In genomic region chr10:128377988-128378387, GRCh38 we compare ENCODE assay signal across 15 cellular contexts.
DNase-seq lines count a peak whose midpoint lies in the region; ATAC-seq and TF ChIP-seq lines count a peak whose summit lies in the region.
"Had no signal": no experiment of that assay in that cellular context is flagged by ENCODE, and none has a peak within 500 bp of the region (broad histone marks: within the 10 kb centered on the region; RNA-seq: fewer than 3 reads in every experiment).

No MANE protein-coding gene starts in this region.

- WGBS in hepatocyte (ENCODE audit: low lambda C conversion rate, missing lambda C conversion rate): 73% methylated on average over 3 of the region's 3 CpGs
- WGBS in liver: 27% methylated on average over 3 of the region's 3 CpGs
- 35 to 43% methylated on average over 3 of the region's 3 CpGs for WGBS in body of pancreas, 2 donors

- intact Hi-C loops in Right ventricle myocardium inferior (cut with DNase I): no loop called here
- intact Hi-C loops in left ventricle myocardium superior (cut with micrococcal nuclease): no loop called here
- intact Hi-C loops in body of pancreas (cut with DNase I): no loop called here
- intact Hi-C loops in activated CD4-positive, alpha-beta T cell treated with anti-CD3 and anti-CD28 coated beads for 36 hours (cut with DNase I, micrococcal nuclease): no loop called here

- no peak for TF ChIP-seq RAD21 in liver (IDR thresholded peaks at IDR 0.05)

- POLR2A ChIA-PET in activated CD4-positive, alpha-beta T cell treated with anti-CD3 and anti-CD28 coated beads for 36 hours (lab: Charles Lee): no interaction called here

- ATAC-seq in Right ventricle myocardium inferior (peak; percentile 23), left ventricle myocardium superior (no peak), body of pancreas (no peak)
- ATAC-seq in activated CD4-positive, alpha-beta T cell treated with anti-CD3 and anti-CD28 coated beads for 36 hours: no peak
- ATAC-seq: GM23338 had no signal

- no peaks in the 10 kb centered on the region for H3K27me3 Mint-ChIP-seq in activated CD4-positive, alpha-beta T cell treated with anti-CD3 and anti-CD28 coated beads for 36 hours

- TF ChIP-seq POLR2A in body of pancreas (IDR thresholded peaks at IDR 0.05): no peak

- H4K20me1 ChIP-seq in hepatocyte (ENCODE audit: insufficient read depth, poor library complexity, severe bottlenecking): no peaks in the 10 kb centered on the region
- H4K20me1 ChIP-seq: BLaER1 had no signal

- no peak overlapping the region for H3K4me3 Mint-ChIP-seq in activated CD4-positive, alpha-beta T cell treated with anti-CD3 and anti-CD28 coated beads for 36 hours
- H3K4me3 Mint-ChIP-seq: CD14-positive monocyte; CD4-positive, alpha-beta memory T cell; GM23338 had no signal

- no peaks in the 10 kb centered on the region for H3K79me2 ChIP-seq in hepatocyte

- H3K9ac ChIP-seq in liver (ENCODE audit: low read depth in 1 of 2, low read length in 2 of 2) (no peak overlapping the region), skeletal muscle tissue (ENCODE audit: low read depth in 1 of 3, low read length in 3 of 3) (peak overlapping the region; percentile 50 to 85 (median 83))
- H3K9ac ChIP-seq: BLaER1 had no signal

- H3K4me1 Mint-ChIP-seq in activated CD4-positive, alpha-beta T cell treated with anti-CD3 and anti-CD28 coated beads for 36 hours: peaks cover 3% of the 10 kb centered on the region
- H3K4me1 Mint-ChIP-seq: CD14-positive monocyte had no signal

- H3K4me1 ChIP-seq in hepatocyte (ENCODE audit: insufficient read depth) (peaks cover 4% of the 10 kb centered on the region), liver (ENCODE audit: control insufficient read depth in 4 of 4, insufficient read depth in 4 of 4, low read length in 3 of 4) (peaks cover 0 to 35% (median 28%) of the 10 kb centered on the region in 4 donors), skeletal muscle tissue (ENCODE audit: control insufficient read depth in 3 of 3, insufficient read depth in 3 of 3, low read length in 3 of 3) (peaks cover 28 to 34% (median 33%) of the 10 kb centered on the region in 3 donors), body of pancreas (no peaks in the 10 kb centered on the region)

- no peaks in the 10 kb centered on the region for H3K36me3 Mint-ChIP-seq in activated CD4-positive, alpha-beta T cell treated with anti-CD3 and anti-CD28 coated beads for 36 hours (ENCODE audit: low read depth)
- H3K36me3 Mint-ChIP-seq: CD14-positive monocyte; CD4-positive, alpha-beta memory T cell had no signal

- H3K27me3 ChIP-seq in hepatocyte (no peaks in the 10 kb centered on the region), liver (ENCODE audit: control insufficient read depth in 4 of 4, insufficient read depth in 4 of 4, low read length in 3 of 4) (no peaks in the 10 kb centered on the region), skeletal muscle tissue (ENCODE audit: control insufficient read depth in 3 of 3, insufficient read depth in 3 of 3, low read length in 3 of 3) (no peaks in the 10 kb centered on the region), body of pancreas (no peaks in the 10 kb centered on the region)
- H3K27me3 ChIP-seq: BLaER1 had no signal

- H3K27ac Mint-ChIP-seq in activated CD4-positive, alpha-beta T cell treated with anti-CD3 and anti-CD28 coated beads for 36 hours: no peak overlapping the region
- H3K27ac Mint-ChIP-seq: CD14-positive monocyte, GM23338 had no signal

- no peaks in the 10 kb centered on the region for H3K36me3 ChIP-seq in hepatocyte (replicated peaks; ENCODE audit: insufficient read depth, low read depth)
- no peaks in the 10 kb centered on the region for H3K36me3 ChIP-seq in liver (ENCODE audit: control insufficient read depth in 4 of 4, insufficient read depth in 3 of 4, low read depth in 1 of 4, low read length in 3 of 4)
- H3K36me3 ChIP-seq in skeletal muscle tissue (ENCODE audit: control insufficient read depth in 3 of 3, insufficient read depth in 3 of 3, low read length in 3 of 3): no peaks in the 10 kb centered on the region
- H3K36me3 ChIP-seq in body of pancreas (replicated peaks in 1 of 2; ENCODE audit: insufficient read depth in 1 of 2, low read depth in 2 of 2): no peaks in the 10 kb centered on the region
- H3K36me3 ChIP-seq: BLaER1 had no signal

- H3K9me3 ChIP-seq in hepatocyte (ENCODE audit: low read depth) (no peaks in the 10 kb centered on the region), liver (ENCODE audit: control insufficient read depth in 4 of 4, low read length in 3 of 4) (no peaks in the 10 kb centered on the region), skeletal muscle tissue (ENCODE audit: control insufficient read depth in 3 of 3, low read length in 3 of 3) (no peaks in the 10 kb centered on the region), body of pancreas (no peaks in the 10 kb centered on the region)
- H3K9me3 ChIP-seq: BLaER1 had no signal

- H3K27ac ChIP-seq in hepatocyte (no peak overlapping the region), liver (ENCODE audit: low read depth in 1 of 2, low read length in 2 of 2) (peak overlapping the region in 1 of 2 donors; percentile 6), skeletal muscle tissue (ENCODE audit: low read depth, low read length) (peak overlapping the region; percentile 90), body of pancreas (no peak overlapping the region)
- H3K27ac ChIP-seq: BLaER1 had no signal

- TF ChIP-seq CTCF in hepatocyte (IDR thresholded peaks at IDR 0.05; ENCODE audit: poor library complexity) (no peak), liver (IDR thresholded peaks at IDR 0.05; ENCODE audit: low read depth, low read length, missing input control) (no peak), body of pancreas (IDR thresholded peaks at IDR 0.05) (no peak)

- no peak overlapping the region for H3K4me3 ChIP-seq in hepatocyte
- H3K4me3 ChIP-seq in liver (ENCODE audit: low read depth in 1 of 3, low read length in 3 of 3): no peak overlapping the region
- H3K4me3 ChIP-seq in skeletal muscle tissue (ENCODE audit: low read length in 3 of 3): peak overlapping the region; percentile 18 to 56 (median 27)
- H3K4me3 ChIP-seq in body of pancreas: no peak overlapping the region
- H3K4me3 ChIP-seq: BLaER1, GM23338 had no signal

- no peak overlapping the region for H2AFZ ChIP-seq in hepatocyte
- H2AFZ ChIP-seq: GM23338 had no signal

- no peaks in the 10 kb centered on the region for H3K9me2 ChIP-seq in hepatocyte (replicated peaks; ENCODE audit: insufficient read depth)

- no peaks in the 10 kb centered on the region for H3K9me3 Mint-ChIP-seq in activated CD4-positive, alpha-beta T cell treated with anti-CD3 and anti-CD28 coated beads for 36 hours (ENCODE audit: low read depth)
- H3K9me3 Mint-ChIP-seq: GM23338 had no signal

- no peak overlapping the region for H3K4me2 ChIP-seq in hepatocyte
- H3K4me2 ChIP-seq: BLaER1, GM23338 had no signal

- CTCF ChIA-PET in activated CD4-positive, alpha-beta T cell treated with anti-CD3 and anti-CD28 coated beads for 36 hours (lab: Charles Lee): no interaction called here

- DNase-seq in Right ventricle myocardium inferior (ENCODE audit: missing footprints) (no peak), left ventricle myocardium superior (no peak), hepatocyte (ENCODE audit: low spot score) (peak; percentile 22), body of pancreas (no peak)
- no peak for DNase-seq in activated CD4-positive, alpha-beta T cell treated with anti-CD3 and anti-CD28 coated beads for 36 hours
- DNase-seq: 8988T; CD4-positive, alpha-beta memory T cell; DMS79; GDM1; HCEC 1CT had no signal

TF ChIP-seq in liver, 16 proteins besides CTCF, POLR2A, EP300 and RAD21 (continues in another document):
- TF ChIP-seq FOXA1 (IDR thresholded peaks at IDR 0.05) (no peak), EGR1 (IDR thresholded peaks at IDR 0.05; ENCODE audit: low read depth in 2 of 2) (no peak), FOXA2 (IDR thresholded peaks at IDR 0.05) (peak; percentile 40), TAF1 (conservative IDR thresholded peaks at IDR 0.05) (no peak), MAX (IDR thresholded peaks at IDR 0.05) (no peak), JUND (IDR thresholded peaks at IDR 0.05) (peak in 1 of 2 donors; percentile 39), RXRA (IDR thresholded peaks at IDR 0.05) (peak; percentile 50 to 77), REST (IDR thresholded peaks at IDR 0.05) (peak; percentile 23), YY1 (IDR thresholded peaks at IDR 0.05) (peak; percentile 32)

Comparison
In these comparisons a context has a peak if more than half of its experiments do, and no peak if none do; other contexts are left out.
1. H3K4me3 ChIP-seq: peak in skeletal muscle tissue (3 of 3); none in hepatocyte (single experiment), liver (0 of 3) and body of pancreas (0 of 2).
2. H3K9ac ChIP-seq: peak in skeletal muscle tissue (3 of 3); none in liver (0 of 2).